8 cellular contexts compared by ENCODE assay signal in genomic region chr15:40105517-40106202, GRCh38. TPM values are rescaled to one million over a fixed set of nuclear protein-coding genes. Genes with fewer than 3 reads are reported as not detected.
DNase-seq lines count a peak whose midpoint lies in the region; ATAC-seq and TF ChIP-seq lines count a peak whose summit lies in the region.

No MANE protein-coding gene starts in this region.

- H3K36me3 Mint-ChIP-seq in CD4-positive, alpha-beta T cell (ENCODE audit: low read depth): no peaks in the 10 kb centered on the region
- H3K36me3 Mint-ChIP-seq in activated naive CD4-positive, alpha-beta T cell treated with anti-CD3 and anti-CD28 coated beads for 36 hours (ENCODE audit: low read depth): no peaks in the 10 kb centered on the region

- POLR2A ChIA-PET in CD4-positive, alpha-beta T cell (lab: Charles Lee): interaction anchor here (0.8 to 6.8 kb wide), 5 partner anchors 10 to 66 kb away, joined by 3 to 53 read pairs (median 4); partner anchors contain the start of gene SRP14
- POLR2A ChIA-PET in HEK293 (lab: Yijun Ruan, JAX): interaction anchor here (0.6 to 4.3 kb wide), 14 partner anchors 8 to 166 kb away, joined by 3 to 52 read pairs (median 6); partner anchors contain the start of gene BUB1B

- peak; percentile 33 for ATAC-seq in CD4-positive, alpha-beta T cell (ENCODE audit: poor library complexity)
- ATAC-seq in sciatic nerve: no peak
- ATAC-seq in GM21576 (IDR thresholded peaks at IDR 0.05; ENCODE audit: unreplicated experiment): no peak

- H3K4me1 ChIP-seq in HEK293 (ENCODE audit: control insufficient read depth, insufficient read depth, low read length) (peaks cover 47% of the 10 kb centered on the region), neutrophil (ENCODE audit: control insufficient read depth in 1 of 2, insufficient read depth in 1 of 2, low read depth in 1 of 2, low read length in 1 of 2) (peaks cover 54 to 59% of the 10 kb centered on the region in 2 experiments)

- H3K27me3 ChIP-seq in CD4-positive, alpha-beta T cell (ENCODE audit: control insufficient read depth, insufficient read depth, low read length): no peaks in the 10 kb centered on the region
- no peaks in the 10 kb centered on the region for H3K27me3 ChIP-seq in neutrophil

- H3K36me3 ChIP-seq in HEK293 (ENCODE audit: control insufficient read depth in 2 of 2, insufficient read depth in 1 of 2, low read length in 2 of 2) (peaks cover 0 to 15% of the 10 kb centered on the region in 2 experiments; a peak in 1 of 3 replicates), neutrophil (no peaks in the 10 kb centered on the region)

- no peaks in the 10 kb centered on the region for H3K9me3 Mint-ChIP-seq in CD4-positive, alpha-beta T cell
- no peaks in the 10 kb centered on the region for H3K9me3 Mint-ChIP-seq in activated naive CD4-positive, alpha-beta T cell treated with anti-CD3 and anti-CD28 coated beads for 36 hours

- peak overlapping the region; percentile 62 for H3K4me3 Mint-ChIP-seq in CD4-positive, alpha-beta T cell
- H3K4me3 Mint-ChIP-seq in activated naive CD4-positive, alpha-beta T cell treated with anti-CD3 and anti-CD28 coated beads for 36 hours: no peak overlapping the region

- no peaks in the 10 kb centered on the region for H3K27me3 Mint-ChIP-seq in CD4-positive, alpha-beta T cell
- no peaks in the 10 kb centered on the region for H3K27me3 Mint-ChIP-seq in activated naive CD4-positive, alpha-beta T cell treated with anti-CD3 and anti-CD28 coated beads for 36 hours (ENCODE audit: low read depth)

- TF ChIP-seq CTCF in CD4-positive, alpha-beta T cell (IDR thresholded peaks at IDR 0.05): no peak
- TF ChIP-seq CTCF in HEK293 (tag by site-specific recombination; IDR thresholded peaks at IDR 0.05): no peak
- no peak for TF ChIP-seq CTCF in neutrophil (IDR thresholded peaks at IDR 0.05)

- peak overlapping the region; percentile 33 for H3K27ac ChIP-seq in CD4-positive, alpha-beta T cell (ENCODE audit: low read depth, low read length)
- H3K27ac ChIP-seq in HEK293 (ENCODE audit: extremely low read depth, low read depth, low read length) (peak overlapping the region; percentile 85), neutrophil (peak overlapping the region; percentile 75)

- intact Hi-C loops in CD4-positive, alpha-beta T cell (cut with DNase I, micrococcal nuclease): loop anchor here in 1 of 2 experiments (5.0 kb wide), 1 partner anchor 318 kb away; no protein-coding TSS in a partner anchor
- intact Hi-C loops in activated naive CD4-positive, alpha-beta T cell treated with anti-CD3 and anti-CD28 coated beads for 36 hours (cut with micrococcal nuclease): loop anchor here (2.0 to 5.0 kb wide), 3 partner anchors 169 to 217 kb away; partner anchors contain the start of genes EIF2AK4 and INAFM2
- intact Hi-C loops in sciatic nerve (cut with DNase I): no loop called here

- H3K4me3 ChIP-seq in HEK293 (ENCODE audit: low read depth, low read length) (no peak overlapping the region), neutrophil (ENCODE audit: low read depth in 1 of 2, low read length in 1 of 2) (peak overlapping the region; percentile 50 to 88)

- H3K27ac Mint-ChIP-seq in CD4-positive, alpha-beta T cell: peak overlapping the region; percentile 57
- H3K27ac Mint-ChIP-seq in activated naive CD4-positive, alpha-beta T cell treated with anti-CD3 and anti-CD28 coated beads for 36 hours: peak overlapping the region; percentile 77

- peaks cover 65% of the 10 kb centered on the region for H3K4me1 Mint-ChIP-seq in CD4-positive, alpha-beta T cell (ENCODE audit: low read depth)
- peaks cover 54% of the 10 kb centered on the region for H3K4me1 Mint-ChIP-seq in activated naive CD4-positive, alpha-beta T cell treated with anti-CD3 and anti-CD28 coated beads for 36 hours (ENCODE audit: low read depth)

- no peaks in the 10 kb centered on the region for H3K9me3 ChIP-seq in CD4-positive, alpha-beta T cell (ENCODE audit: control insufficient read depth, low read length)
- H3K9me3 ChIP-seq in HEK293 (ENCODE audit: control insufficient read depth, insufficient read depth, low read depth, low read length) (no peaks in the 10 kb centered on the region), neutrophil (no peaks in the 10 kb centered on the region)

- CTCF ChIA-PET in CD4-positive, alpha-beta T cell (lab: Charles Lee): interaction anchor here (0.7 to 5.3 kb wide), 17 partner anchors 9 to 204 kb away, joined by 3 to 67 read pairs (median 4); partner anchors contain the start of genes BUB1B and SRP14
- CTCF ChIA-PET in HEK293 (lab: Yijun Ruan, JAX): interaction anchor here (0.6 to 6.2 kb wide), 23 partner anchors 9 to 1845 kb away, joined by 3 to 56 read pairs (median 5); no protein-coding TSS in a partner anchor
- CTCF ChIA-PET in activated naive CD4-positive, alpha-beta T cell treated with anti-CD3 and anti-CD28 coated beads for 36 hours (lab: Charles Lee): interaction anchor here (0.6 to 14.7 kb wide), 22 partner anchors 6 to 1554 kb away, joined by 3 to 189 read pairs (median 5); partner anchors contain the start of genes BMF and SRP14

- peak in 4 of 10 experiments; percentile 15 to 30 (median 26) for DNase-seq in CD4-positive, alpha-beta T cell
- DNase-seq in activated naive CD4-positive, alpha-beta T cell treated with anti-CD3 and anti-CD28 coated beads for 36 hours: peak; percentile 59
- DNase-seq in sciatic nerve (ENCODE audit: low spot score) (no peak), NCI-H2196 treated with DMSO at 0.1 percent for 48 hours (lab: John Stamatoyannopoulos, UW; ENCODE audit: unreplicated experiment) (no peak)
- no peak for DNase-seq in central memory CD4-positive, alpha-beta T cell

TF ChIP-seq in HEK293, 187 proteins besides CTCF, POLR2A, EP300 and RAD21:
- TF ChIP-seq SCRT2 (tag by site-specific recombination; IDR thresholded peaks at IDR 0.05): 0 out of 2 replicates have a peak, but pooled peaks have one; percentile 28
- peak; percentile 65; the same call in 1 of the 2 replicates for TF ChIP-seq PRDM10 (tag by site-specific recombination; IDR thresholded peaks at IDR 0.05)
- TF ChIP-seq ZNF174 (tag by site-specific recombination; IDR thresholded peaks at IDR 0.05): no peak

RNA-seq across cellular contexts. Expression of gene BMF, which starts 3.0 kb away (rescaled TPM):
- total RNA-seq in CD4-positive, alpha-beta T cell: 10 to 100 TPM; 13.5 to 13.9 TPM
- total RNA-seq in activated naive CD4-positive, alpha-beta T cell treated with anti-CD3 and anti-CD28 coated beads for 36 hours: 10 to 100 TPM in 1 of 2 experiments, 1 to 10 TPM in 1; 9.4 to 10.3 TPM
- 15.0 TPM for total RNA-seq in sciatic nerve

RNA-seq across cellular contexts. Expression of gene BUB1B, which starts 55.2 kb away (rescaled TPM):
- total RNA-seq in CD4-positive, alpha-beta T cell: 1 to 10 TPM; 1.4 to 2.4 TPM
- 100 to 1,000 TPM; 102 to 106 TPM for total RNA-seq in activated naive CD4-positive, alpha-beta T cell treated with anti-CD3 and anti-CD28 coated beads for 36 hours
- 0.67 TPM for total RNA-seq in sciatic nerve

Comparison
In these comparisons a context has a peak if more than half of its experiments do, and no peak if none do; other contexts are left out.
1. H3K27ac ChIP-seq: peak in every context shown above with its lines; median percentile 85 in HEK293; 75 in neutrophil; 33 in CD4-positive, alpha-beta T cell.
2. RNA of gene BUB1B, which starts 55.2 kb away (total RNA-seq): 102 to 106 TPM in activated naive CD4-positive, alpha-beta T cell treated with anti-CD3 and anti-CD28 coated beads for 36 hours; 1.4 to 2.4 TPM in CD4-positive, alpha-beta T cell and 0.67 TPM in sciatic nerve (single experiment); every median in the first group is over 10 times any median in the second.